ENCODE assay signal across 30 cellular contexts in the genomic region with DNA sequence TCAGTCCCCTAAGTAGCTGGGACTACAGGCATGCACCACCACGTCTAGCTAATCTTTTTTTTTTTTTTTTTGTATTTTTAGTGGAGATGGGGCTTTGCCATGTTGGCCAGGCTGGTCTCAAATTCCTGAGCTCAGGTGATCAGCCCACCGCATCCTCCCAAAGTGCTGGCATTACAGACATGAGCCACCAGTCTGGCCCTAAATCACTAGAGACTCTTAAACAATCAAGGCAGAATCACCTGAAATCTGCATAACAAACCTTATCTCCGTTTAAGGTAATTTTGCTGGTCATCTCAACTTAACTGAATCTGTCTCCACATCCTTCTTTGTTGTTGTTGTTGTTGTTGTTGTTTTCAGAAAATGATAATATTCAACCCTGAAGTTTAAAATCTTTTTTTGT.
"Had no signal": no experiment of that assay in that cellular context is flagged by ENCODE, and none has a peak within 500 bp of the region (broad histone marks: within the 10 kb centered on the region; RNA-seq: fewer than 3 reads in every experiment).

No MANE protein-coding gene starts in this region.

- H3K4me1 Mint-ChIP-seq: endodermal cell had no signal

- H3K36me3 Mint-ChIP-seq: activated naive CD4-positive, alpha-beta T cell treated with anti-CD3 and anti-CD28 coated beads, Interleukin-2, amount 10 ng/mL, durations not matched to agents 7 days and 5 days; activated naive CD8-positive, alpha-beta T cell treated with anti-CD3 and anti-CD28 coated beads, Interleukin-2, amount 10 ng/mL, durations not matched to agents 7 days and 5 days; brain had no signal

- H3K27me3 ChIP-seq: ascending aorta had no signal

- FAIRE-seq: bronchial epithelial cell had no signal

- H3K36me3 ChIP-seq: ascending aorta, gastrocnemius medialis, heart left ventricle had no signal

- DNase-seq: activated CD4-positive, alpha-beta memory T cell treated with anti-CD3 and anti-CD28 coated beads, Interleukin-2, amount 10 ng/mL, durations not matched to agents 7 days and 5 days; activated CD4-positive, alpha-beta T cell treated with anti-CD3 and anti-CD28 coated beads for 1 hour; activated CD4-positive, alpha-beta T cell treated with anti-CD3 and anti-CD28 coated beads for 4 hours; activated CD4-positive, alpha-beta T cell treated with anti-CD3 and anti-CD28 coated beads, Interleukin-2, amount 10 ng/mL, durations not matched to agents 7 days and 5 days; activated CD4-positive, alpha-beta T cell treated with anti-CD3 and anti-CD28 coated beads, Interleukin-2, amount 50 U/mL, for 4 hours; activated CD8-positive, alpha-beta memory T cell treated with anti-CD3 and anti-CD28 coated beads, Interleukin-2, amount 50 U/mL, for 48 hours; activated gamma-delta T cell; activated naive CD4-positive, alpha-beta T cell; activated naive CD4-positive, alpha-beta T cell treated with anti-CD3 and anti-CD28 coated beads, Interleukin-2, amount 10 ng/mL, durations not matched to agents 7 days and 5 days; activated naive CD8-positive, alpha-beta T cell treated with anti-CD3 and anti-CD28 coated beads, Interleukin-2, amount 10 ng/mL, durations not matched to agents 7 days and 5 days; activated T-cell treated with anti-CD3 and anti-CD28 coated beads for 4 hours; activated T-cell treated with anti-CD3 and anti-CD28 coated beads, Interleukin-2, amount 50 U/mL, for 24 hours; activated T-cell treated with anti-CD3 and anti-CD28 coated beads, Interleukin-2, amount 50 U/mL, for 72 hours; dorsolateral prefrontal cortex; effector memory CD4-positive, alpha-beta T cell; endodermal cell; foreskin keratinocyte; gastrocnemius medialis; glutamatergic neuron; heart left ventricle; T-helper 9 cell had no signal

- H3K4me1 ChIP-seq: ascending aorta, foreskin keratinocyte, gastrocnemius medialis had no signal

- H3K27ac ChIP-seq: ascending aorta, coronary artery, dorsolateral prefrontal cortex, foreskin keratinocyte, gastrocnemius medialis, heart left ventricle had no signal

- H3K9me3 Mint-ChIP-seq: activated CD4-positive, alpha-beta T cell treated with anti-CD3 and anti-CD28 coated beads, Interleukin-2, amount 10 ng/mL, durations not matched to agents 7 days and 5 days; activated naive CD4-positive, alpha-beta T cell treated with anti-CD3 and anti-CD28 coated beads, Interleukin-2, amount 10 ng/mL, durations not matched to agents 7 days and 5 days; activated T-cell treated with anti-CD3 and anti-CD28 coated beads, Interleukin-2, amount 50 U/mL, for 24 hours; central memory CD8-positive, alpha-beta T cell; dendritic cell treated with granulocyte-macrophage colony-stimulating factor and Interleukin-4, amounts not matched to agents 40 ng/mL and 50 ng/mL, for 4 days; T-helper 1 cell treated with Interleukin-12 subunit alpha and Interleukin-12 subunit beta and Interleukin-4 antibody, amounts not matched to agents 30 μg/mL and 1 μg/mL, for 36 hours had no signal

- H3K4me3 ChIP-seq: ascending aorta, coronary artery, dorsolateral prefrontal cortex, gastrocnemius medialis, heart left ventricle had no signal

- ATAC-seq: activated naive CD4-positive, alpha-beta T cell treated with anti-CD3 and anti-CD28 coated beads, Interleukin-2, amount 50 U/mL, for 72 hours; activated T-cell treated with anti-CD3 and anti-CD28 coated beads, Interleukin-2, amount 50 U/mL, for 72 hours; esophagus mucosa; foreskin keratinocyte; gastrocnemius medialis; heart left ventricle had no signal

- H3K27ac Mint-ChIP-seq: activated CD4-positive, alpha-beta memory T cell treated with anti-CD3 and anti-CD28 coated beads, Interleukin-2, amount 10 ng/mL, durations not matched to agents 7 days and 5 days; activated CD4-positive, alpha-beta T cell treated with anti-CD3 and anti-CD28 coated beads, Interleukin-2, amount 10 ng/mL, durations not matched to agents 7 days and 5 days; activated naive CD4-positive, alpha-beta T cell treated with anti-CD3 and anti-CD28 coated beads, Interleukin-2, amount 10 ng/mL, durations not matched to agents 7 days and 5 days; activated naive CD4-positive, alpha-beta T cell treated with anti-CD3 and anti-CD28 coated beads, Interleukin-2, amount 50 U/mL, for 72 hours; activated naive CD8-positive, alpha-beta T cell treated with anti-CD3 and anti-CD28 coated beads, Interleukin-2, amount 10 ng/mL, durations not matched to agents 7 days and 5 days; activated T-cell treated with anti-CD3 and anti-CD28 coated beads, Interleukin-2, amount 50 U/mL, for 24 hours; activated T-cell treated with anti-CD3 and anti-CD28 coated beads, Interleukin-2, amount 50 U/mL, for 72 hours; brain; dendritic cell treated with granulocyte-macrophage colony-stimulating factor and Interleukin-4, amounts not matched to agents 40 ng/mL and 50 ng/mL, for 4 days; endodermal cell; T-helper 1 cell treated with Interleukin-12 subunit alpha and Interleukin-12 subunit beta and Interleukin-4 antibody, amounts not matched to agents 30 μg/mL and 1 μg/mL, for 36 hours had no signal

- H3K9me3 ChIP-seq: ascending aorta, gastrocnemius medialis, heart left ventricle had no signal

- H3K4me3 Mint-ChIP-seq: activated CD4-positive, alpha-beta memory T cell treated with anti-CD3 and anti-CD28 coated beads, Interleukin-2, amount 10 ng/mL, durations not matched to agents 7 days and 5 days; activated CD4-positive, alpha-beta T cell treated with anti-CD3 and anti-CD28 coated beads, Interleukin-2, amount 10 ng/mL, durations not matched to agents 7 days and 5 days; activated naive CD4-positive, alpha-beta T cell treated with anti-CD3 and anti-CD28 coated beads, Interleukin-2, amount 10 ng/mL, durations not matched to agents 7 days and 5 days; activated naive CD8-positive, alpha-beta T cell treated with anti-CD3 and anti-CD28 coated beads, Interleukin-2, amount 10 ng/mL, durations not matched to agents 7 days and 5 days; activated T-cell treated with anti-CD3 and anti-CD28 coated beads, Interleukin-2, amount 50 U/mL, for 24 hours; activated T-cell treated with anti-CD3 and anti-CD28 coated beads, Interleukin-2, amount 50 U/mL, for 72 hours; brain; central memory CD8-positive, alpha-beta T cell; dendritic cell treated with granulocyte-macrophage colony-stimulating factor and Interleukin-4, amounts not matched to agents 40 ng/mL and 50 ng/mL, for 4 days; endodermal cell; T-helper 1 cell treated with Interleukin-12 subunit alpha and Interleukin-12 subunit beta and Interleukin-4 antibody, amounts not matched to agents 30 μg/mL and 1 μg/mL, for 36 hours had no signal
